Comparison of ENCODE assay signal across 6 cellular contexts in the genomic region with DNA sequence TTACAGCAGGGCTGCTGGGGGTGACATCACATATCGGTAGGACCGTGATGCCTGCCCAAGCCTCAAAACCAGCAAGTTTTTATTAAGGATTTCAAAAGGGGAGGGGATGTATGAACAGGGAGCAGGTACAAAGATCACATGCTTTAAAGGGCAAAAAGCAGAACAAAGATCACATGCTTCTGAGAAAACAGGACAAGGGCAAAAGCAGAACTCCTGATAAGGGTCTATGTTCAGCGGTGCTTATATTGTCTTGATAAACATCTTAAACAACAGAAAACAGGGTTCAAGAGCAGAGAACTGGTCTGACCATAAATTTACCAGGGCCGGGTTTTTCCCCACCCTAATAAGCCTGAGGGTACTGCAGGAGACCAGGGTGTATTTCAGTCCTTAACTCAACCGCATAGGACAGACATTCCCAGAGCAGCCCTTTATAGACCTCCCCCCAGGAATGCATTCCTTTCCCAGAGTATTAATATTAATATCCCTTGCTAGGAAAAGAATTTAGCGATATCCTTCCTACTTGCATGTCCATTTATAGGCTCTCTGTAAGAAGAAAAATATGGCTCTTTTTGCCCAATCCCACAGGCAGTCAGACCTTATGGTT. TPM values are rescaled to one million over a fixed set of nuclear protein-coding genes. Genes with fewer than 3 reads are reported as not detected.
"Had no signal": no experiment of that assay in that cellular context is flagged by ENCODE, and none has a peak within 500 bp of the region (broad histone marks: within the 10 kb centered on the region; RNA-seq: fewer than 3 reads in every experiment).

No MANE protein-coding gene starts in this region.

RNA-seq across cellular contexts. Expression of gene CA4, which starts 56.8 kb away (rescaled TPM):
- total RNA-seq: chondrocyte; kidney epithelial cell; mononuclear cell; naive thymus-derived CD4-positive, alpha-beta T cell; smooth muscle cell had no signal
- polyA plus RNA-seq: immature natural killer cell; naive thymus-derived CD4-positive, alpha-beta T cell had no signal
